ENCODE assay signal across 16 cellular contexts in genomic region chr6:7532232-7532631, GRCh38. TPM values are rescaled to one million over a fixed set of nuclear protein-coding genes. Genes with fewer than 3 reads are reported as not detected.
A peak's percentile ranks its signal among the peaks of the same experiment; 100 is the strongest.
DNase-seq lines count a peak whose midpoint lies in the region; ATAC-seq and TF ChIP-seq lines count a peak whose summit lies in the region.
"Had no signal": no experiment of that assay in that cellular context is flagged by ENCODE, and none has a peak within 500 bp of the region (broad histone marks: within the 10 kb centered on the region; RNA-seq: fewer than 3 reads in every experiment).

No MANE protein-coding gene starts in this region.

- H3K4me1 Mint-ChIP-seq in nephron progenitor cell (peaks cover 48% of the 10 kb centered on the region), CD14-positive monocyte (no peaks in the 10 kb centered on the region)

- intact Hi-C loops in CD14-positive monocyte (cut with micrococcal nuclease), result no loop called here

- H3K27ac Mint-ChIP-seq in nephron progenitor cell (no peak overlapping the region), CD14-positive monocyte (no peak overlapping the region)
- H3K27ac Mint-ChIP-seq: activated CD8-positive, alpha-beta T cell treated with anti-CD3 and anti-CD28 coated beads, Interleukin-2, amount 10 ng/mL, durations not matched to agents 7 days and 5 days had no signal

- DNase-seq in DMS53 treated with DMSO at 0.1 percent for 48 hours (lab: John Stamatoyannopoulos, UW; ENCODE audit: unreplicated experiment), result peak; percentile 64
- peak; percentile 63 for DNase-seq in NCI-H2029 treated with DMSO at 0.1 percent for 48 hours (lab: John Stamatoyannopoulos, UW)
- peak; percentile 76 for DNase-seq in epithelial cell of prostate (ENCODE audit: low read depth, low spot score)
- no peak for DNase-seq in nephron progenitor cell
- no peak for DNase-seq in CD14-positive monocyte (ENCODE audit: low spot score)
- DNase-seq: activated CD8-positive, alpha-beta T cell treated with anti-CD3 and anti-CD28 coated beads, Interleukin-2, amount 10 ng/mL, durations not matched to agents 7 days and 5 days; activated gamma-delta T cell treated with Interleukin-2 at 50 U/mL for 16 hours; AML-193; heart right ventricle; NCI-H2227 treated with DMSO at 0.1 percent for 48 hours; stimulated activated CD4-positive, alpha-beta T cell treated with anti-CD3 and anti-CD28 coated beads, Interleukin-4, amount 100 ng/mL, for 4 hours; stimulated activated naive CD4-positive, alpha-beta T cell treated with Interleukin-2 at 50 U/mL for 16 hours had no signal

- TF ChIP-seq CTCF in nephron progenitor cell (IDR thresholded peaks at IDR 0.05), result no peak
- TF ChIP-seq CTCF in CD14-positive monocyte (IDR thresholded peaks at IDR 0.05), result no peak

- no peak for ATAC-seq in GM18873 (IDR thresholded peaks at IDR 0.05; ENCODE audit: low FRiP score, unreplicated experiment)
- ATAC-seq in GM18867 (IDR thresholded peaks at IDR 0.05; ENCODE audit: unreplicated experiment), result no peak
- ATAC-seq in HG03520 (IDR thresholded peaks at IDR 0.05; ENCODE audit: unreplicated experiment), result no peak
- ATAC-seq: activated CD8-positive, alpha-beta T cell treated with anti-CD3 and anti-CD28 coated beads, Interleukin-2, amount 10 ng/mL, durations not matched to agents 7 days and 5 days; heart right ventricle had no signal

- H3K4me3 Mint-ChIP-seq in nephron progenitor cell (peak overlapping the region; percentile 44), CD14-positive monocyte (no peak overlapping the region)
- H3K4me3 Mint-ChIP-seq: activated CD8-positive, alpha-beta T cell treated with anti-CD3 and anti-CD28 coated beads, Interleukin-2, amount 10 ng/mL, durations not matched to agents 7 days and 5 days had no signal

- no peaks in the 10 kb centered on the region for H3K9me3 Mint-ChIP-seq in nephron progenitor cell
- peaks cover 0 to 3% (median 0%) of the 10 kb centered on the region in 7 donors for H3K9me3 Mint-ChIP-seq in CD14-positive monocyte

- peak overlapping the region; percentile 82 for H3K27ac ChIP-seq in epithelial cell of prostate
- H3K27ac ChIP-seq: cardiac muscle cell, heart right ventricle had no signal

- H3K27me3 Mint-ChIP-seq in nephron progenitor cell (ENCODE audit: low read depth, poor library complexity), result peaks cover 2% of the 10 kb centered on the region
- peaks cover 46 to 56% (median 54%) of the 10 kb centered on the region in 3 donors for H3K27me3 Mint-ChIP-seq in CD14-positive monocyte (ENCODE audit: low read depth in 3 of 3)

- H3K36me3 Mint-ChIP-seq in nephron progenitor cell (ENCODE audit: low read depth), result no peaks in the 10 kb centered on the region
- no peaks in the 10 kb centered on the region for H3K36me3 Mint-ChIP-seq in CD14-positive monocyte

RNA-seq across cellular contexts. Expression of gene DSP, which starts 9.2 kb away (rescaled TPM):
- polyA plus RNA-seq in CD14-positive monocyte, result not detected

RNA-seq across cellular contexts. Expression of gene SNRNP48, which starts 57.8 kb away (rescaled TPM):
- 1 to 10 TPM; 5.1 to 5.9 TPM for polyA plus RNA-seq in CD14-positive monocyte

Comparison
In these comparisons a context has a peak if more than half of its experiments do, and no peak if none do; other contexts are left out.
1. DNase-seq: peak in DMS53 treated with DMSO at 0.1 percent for 48 hours (single experiment), NCI-H2029 treated with DMSO at 0.1 percent for 48 hours (single experiment) and epithelial cell of prostate (single experiment); none in nephron progenitor cell (single experiment) and CD14-positive monocyte (single experiment).